10 cellular contexts compared by ENCODE assay signal in genomic region chr1:79079770-79080169, GRCh38.
DNase-seq lines count a peak whose midpoint lies in the region; ATAC-seq lines count a peak whose summit lies in the region.
"Had no signal": no experiment of that assay in that cellular context is flagged by ENCODE, and none has a peak within 500 bp of the region (broad histone marks: within the 10 kb centered on the region; RNA-seq: fewer than 3 reads in every experiment).

No MANE protein-coding gene starts in this region.

- no peak for ATAC-seq in HG03442 (IDR thresholded peaks at IDR 0.05; ENCODE audit: unreplicated experiment)
- ATAC-seq: T-cell had no signal

- POLR2A ChIA-PET in activated CD4-positive, alpha-beta memory T cell treated with anti-CD3 and anti-CD28 coated beads for 36 hours (lab: Charles Lee) = no interaction called here

- DNase-seq in DMS153 treated with DMSO at 0.1 percent for 48 hours (lab: John Stamatoyannopoulos, UW; ENCODE audit: unreplicated experiment) (peak; percentile 4), NCI-H446 (lab: John Stamatoyannopoulos, UW) (peak; percentile 30 to 83), epidermal melanocyte (ENCODE audit: insufficient read length, low spot score) (peak; percentile 25), myocyte (ENCODE audit: low read depth) (peak; percentile 91), G401 (ENCODE audit: low spot score) (no peak)
- no peak for DNase-seq in activated CD4-positive, alpha-beta memory T cell treated with anti-CD3 and anti-CD28 coated beads for 36 hours
- DNase-seq in activated CD4-positive, alpha-beta T cell treated with anti-CD3 and anti-CD28 coated beads, Interleukin-2, amount 50 U/mL, for 48 hours = no peak
- DNase-seq: caudate nucleus, T-cell had no signal

- no peak overlapping the region for H3K27ac Mint-ChIP-seq in activated CD4-positive, alpha-beta memory T cell treated with anti-CD3 and anti-CD28 coated beads for 36 hours
- H3K27ac Mint-ChIP-seq: T-cell had no signal

- H3K9me3 Mint-ChIP-seq in activated CD4-positive, alpha-beta memory T cell treated with anti-CD3 and anti-CD28 coated beads for 36 hours = no peaks in the 10 kb centered on the region

- H3K4me3 Mint-ChIP-seq in activated CD4-positive, alpha-beta memory T cell treated with anti-CD3 and anti-CD28 coated beads for 36 hours = no peak overlapping the region
- H3K4me3 Mint-ChIP-seq: T-cell had no signal

- H3K27me3 Mint-ChIP-seq in activated CD4-positive, alpha-beta memory T cell treated with anti-CD3 and anti-CD28 coated beads for 36 hours = no peaks in the 10 kb centered on the region
- H3K27me3 Mint-ChIP-seq: T-cell had no signal

- H3K4me1 Mint-ChIP-seq in activated CD4-positive, alpha-beta memory T cell treated with anti-CD3 and anti-CD28 coated beads for 36 hours (ENCODE audit: low read depth) = no peaks in the 10 kb centered on the region
- H3K4me1 Mint-ChIP-seq: T-cell had no signal

- intact Hi-C loops in activated CD4-positive, alpha-beta memory T cell treated with anti-CD3 and anti-CD28 coated beads for 36 hours (cut with micrococcal nuclease) = no loop called here

- H3K36me3 Mint-ChIP-seq in activated CD4-positive, alpha-beta memory T cell treated with anti-CD3 and anti-CD28 coated beads for 36 hours = no peaks in the 10 kb centered on the region
- H3K36me3 Mint-ChIP-seq: T-cell had no signal

- in situ Hi-C loops in G401 (cut with HindIII; ENCODE audit: low sequenced_read_pairs) = no loop called here

- CTCF ChIA-PET in activated CD4-positive, alpha-beta memory T cell treated with anti-CD3 and anti-CD28 coated beads for 36 hours (lab: Charles Lee) = no interaction called here

Comparison
In these comparisons a context has a peak if more than half of its experiments do, and no peak if none do; other contexts are left out.
1. DNase-seq: peak in DMS153 treated with DMSO at 0.1 percent for 48 hours (single experiment), NCI-H446 (2 of 2), epidermal melanocyte (single experiment) and myocyte (single experiment); none in G401 (single experiment), activated CD4-positive, alpha-beta memory T cell treated with anti-CD3 and anti-CD28 coated beads for 36 hours (single experiment) and activated CD4-positive, alpha-beta T cell treated with anti-CD3 and anti-CD28 coated beads, Interleukin-2, amount 50 U/mL, for 48 hours (0 of 2).